11 cellular contexts compared by ENCODE assay signal in genomic region chr1:159122005-159122621, GRCh38. TPM values are rescaled to one million over a fixed set of nuclear protein-coding genes. Genes with fewer than 3 reads are reported as not detected.
DNase-seq lines count a peak whose midpoint lies in the region; ATAC-seq and TF ChIP-seq lines count a peak whose summit lies in the region.
"Had no signal": no experiment of that assay in that cellular context is flagged by ENCODE, and none has a peak within 500 bp of the region (broad histone marks: within the 10 kb centered on the region; RNA-seq: fewer than 3 reads in every experiment).

No MANE protein-coding gene starts in this region.

- POLR2A ChIA-PET in activated CD4-positive, alpha-beta T cell treated with anti-CD3 and anti-CD28 coated beads, Interleukin-2, amount 10 ng/mL, durations not matched to agents 7 days and 5 days (lab: Charles Lee): interaction anchor here (0.6 kb wide), 1 partner anchor 17 kb away, joined by 3 read pairs; no protein-coding TSS in a partner anchor
- POLR2A ChIA-PET in RWPE1 (lab: Yijun Ruan, JAX; ENCODE audit: low non-redundant PET): no interaction called here
- POLR2A ChIA-PET in activated CD8-positive, alpha-beta T cell treated with anti-CD3 and anti-CD28 coated beads for 36 hours (lab: Charles Lee): no interaction called here
- POLR2A ChIA-PET in CD4-positive, alpha-beta memory T cell (lab: Charles Lee; ENCODE audit: partially characterized antibody): no interaction called here

- H3K27me3 ChIP-seq in CD4-positive, alpha-beta memory T cell (ENCODE audit: insufficient read depth, low read length): no peaks in the 10 kb centered on the region

- intact Hi-C loops in activated CD8-positive, alpha-beta T cell treated with anti-CD3 and anti-CD28 coated beads for 36 hours (cut with micrococcal nuclease): no loop called here
- intact Hi-C loops in CD4-positive, alpha-beta memory T cell (cut with micrococcal nuclease): no loop called here

- peak; percentile 82 for ATAC-seq in HG02798 (IDR thresholded peaks at IDR 0.05; ENCODE audit: poor library complexity, unreplicated experiment)
- ATAC-seq in stimulated activated naive CD8-positive, alpha-beta T cell treated with anti-CD3 and anti-CD28 coated beads, Interleukin-15, Interleukin-2, amounts not matched to agents 100 U/mL and 50 U/mL, for 24 hours: peak; percentile 55
- no peak for ATAC-seq in activated CD8-positive, alpha-beta T cell treated with anti-CD3 and anti-CD28 coated beads for 36 hours
- ATAC-seq: mucosa of descending colon had no signal

- H3K27ac ChIP-seq in RWPE1: no peak overlapping the region; the same call in 1 of the 2 replicates
- no peak overlapping the region for H3K27ac ChIP-seq in CD4-positive, alpha-beta memory T cell (ENCODE audit: low read depth, low read length)

- peaks cover 4% of the 10 kb centered on the region for H3K4me1 Mint-ChIP-seq in activated CD4-positive, alpha-beta T cell treated with anti-CD3 and anti-CD28 coated beads, Interleukin-2, amount 10 ng/mL, durations not matched to agents 7 days and 5 days
- H3K4me1 Mint-ChIP-seq in activated CD8-positive, alpha-beta T cell treated with anti-CD3 and anti-CD28 coated beads for 36 hours (ENCODE audit: low read depth): peaks cover 3% of the 10 kb centered on the region
- H3K4me1 Mint-ChIP-seq in CD4-positive, alpha-beta memory T cell: no peaks in the 10 kb centered on the region

- CTCF ChIA-PET in activated CD4-positive, alpha-beta T cell treated with anti-CD3 and anti-CD28 coated beads, Interleukin-2, amount 10 ng/mL, durations not matched to agents 7 days and 5 days (lab: Charles Lee): no interaction called here
- CTCF ChIA-PET in RWPE1 (lab: Yijun Ruan, JAX): no interaction called here
- CTCF ChIA-PET in activated CD8-positive, alpha-beta T cell treated with anti-CD3 and anti-CD28 coated beads for 36 hours (lab: Charles Lee): interaction anchor here (1.1 to 4.1 kb wide), 2 partner anchors 8 to 11 kb away, joined by 3 to 20 read pairs; no protein-coding TSS in a partner anchor
- CTCF ChIA-PET in CD4-positive, alpha-beta memory T cell (lab: Charles Lee; ENCODE audit: partially characterized antibody): interaction anchor here (1.7 to 1.9 kb wide), 3 partner anchors 8 to 11 kb away, joined by 4 to 11 read pairs (median 8); no protein-coding TSS in a partner anchor

- DNase-seq in activated CD4-positive, alpha-beta T cell treated with anti-CD3 and anti-CD28 coated beads, Interleukin-2, amount 50 U/mL, for 48 hours: peak; percentile 5 to 7
- DNase-seq in activated CD4-positive, alpha-beta T cell treated with anti-CD3 and anti-CD28 coated beads, Interleukin-2, amount 10 ng/mL, durations not matched to agents 7 days and 5 days: no peak
- peak; percentile 47 for DNase-seq in RWPE1 (ENCODE audit: low spot score)
- DNase-seq in stimulated activated naive CD8-positive, alpha-beta T cell treated with anti-CD3 and anti-CD28 coated beads, Interleukin-15, Interleukin-2, amounts not matched to agents 100 U/mL and 50 U/mL, for 24 hours: no peak
- no peak for DNase-seq in NCI-H748 treated with DMSO at 0.1 percent for 48 hours (lab: John Stamatoyannopoulos, UW)
- DNase-seq in activated CD8-positive, alpha-beta T cell treated with anti-CD3 and anti-CD28 coated beads for 36 hours: no peak
- no peak for DNase-seq in CD4-positive, alpha-beta memory T cell
- DNase-seq: mucosa of descending colon had no signal

- H3K4me1 ChIP-seq in CD4-positive, alpha-beta memory T cell (ENCODE audit: insufficient read depth, low read length): no peaks in the 10 kb centered on the region

- no peaks in the 10 kb centered on the region for H3K36me3 ChIP-seq in CD4-positive, alpha-beta memory T cell (ENCODE audit: insufficient read depth, low read length)

- no peak overlapping the region for H3K4me3 Mint-ChIP-seq in activated CD4-positive, alpha-beta T cell treated with anti-CD3 and anti-CD28 coated beads, Interleukin-2, amount 10 ng/mL, durations not matched to agents 7 days and 5 days
- no peak overlapping the region for H3K4me3 Mint-ChIP-seq in activated CD8-positive, alpha-beta T cell treated with anti-CD3 and anti-CD28 coated beads for 36 hours
- no peak overlapping the region for H3K4me3 Mint-ChIP-seq in CD4-positive, alpha-beta memory T cell
- H3K4me3 Mint-ChIP-seq: T-helper 1 cell treated with Interleukin-12 subunit alpha and Interleukin-12 subunit beta and Interleukin-4 antibody, amounts not matched to agents 30 μg/mL and 1 μg/mL, for 36 hours had no signal

- H3K27ac Mint-ChIP-seq in activated CD4-positive, alpha-beta T cell treated with anti-CD3 and anti-CD28 coated beads, Interleukin-2, amount 10 ng/mL, durations not matched to agents 7 days and 5 days: no peak overlapping the region
- H3K27ac Mint-ChIP-seq in activated CD8-positive, alpha-beta T cell treated with anti-CD3 and anti-CD28 coated beads for 36 hours: no peak overlapping the region
- H3K27ac Mint-ChIP-seq in CD4-positive, alpha-beta memory T cell: no peak overlapping the region
- H3K27ac Mint-ChIP-seq: T-helper 1 cell treated with Interleukin-12 subunit alpha and Interleukin-12 subunit beta and Interleukin-4 antibody, amounts not matched to agents 30 μg/mL and 1 μg/mL, for 36 hours had no signal

- H3K9me3 ChIP-seq in CD4-positive, alpha-beta memory T cell (ENCODE audit: control insufficient read depth in 1 of 2, low read length in 2 of 2): no peaks in the 10 kb centered on the region
- H3K9me3 ChIP-seq: mucosa of descending colon had no signal

- H3K36me3 Mint-ChIP-seq in activated CD4-positive, alpha-beta T cell treated with anti-CD3 and anti-CD28 coated beads, Interleukin-2, amount 10 ng/mL, durations not matched to agents 7 days and 5 days (ENCODE audit: low read depth): no peaks in the 10 kb centered on the region
- no peaks in the 10 kb centered on the region for H3K36me3 Mint-ChIP-seq in activated CD8-positive, alpha-beta T cell treated with anti-CD3 and anti-CD28 coated beads for 36 hours (ENCODE audit: low read depth)
- H3K36me3 Mint-ChIP-seq in CD4-positive, alpha-beta memory T cell: no peaks in the 10 kb centered on the region

- TF ChIP-seq CTCF in RWPE1 (conservative IDR thresholded peaks at IDR 0.05; ENCODE audit: low read depth): no peak
- TF ChIP-seq CTCF in activated CD8-positive, alpha-beta T cell treated with anti-CD3 and anti-CD28 coated beads for 36 hours (IDR thresholded peaks at IDR 0.05): no peak

- H3K9me3 Mint-ChIP-seq in activated CD4-positive, alpha-beta T cell treated with anti-CD3 and anti-CD28 coated beads, Interleukin-2, amount 10 ng/mL, durations not matched to agents 7 days and 5 days: no peaks in the 10 kb centered on the region
- no peaks in the 10 kb centered on the region for H3K9me3 Mint-ChIP-seq in activated CD8-positive, alpha-beta T cell treated with anti-CD3 and anti-CD28 coated beads for 36 hours
- H3K9me3 Mint-ChIP-seq in CD4-positive, alpha-beta memory T cell: no peaks in the 10 kb centered on the region
- H3K9me3 Mint-ChIP-seq: T-helper 1 cell treated with Interleukin-12 subunit alpha and Interleukin-12 subunit beta and Interleukin-4 antibody, amounts not matched to agents 30 μg/mL and 1 μg/mL, for 36 hours had no signal

- no peak overlapping the region for H3K4me3 ChIP-seq in CD4-positive, alpha-beta memory T cell (ENCODE audit: low read length in 2 of 2)
- H3K4me3 ChIP-seq: mucosa of descending colon had no signal

- H3K27me3 Mint-ChIP-seq in activated CD4-positive, alpha-beta T cell treated with anti-CD3 and anti-CD28 coated beads, Interleukin-2, amount 10 ng/mL, durations not matched to agents 7 days and 5 days: peaks cover 47% of the 10 kb centered on the region
- peaks cover 31% of the 10 kb centered on the region for H3K27me3 Mint-ChIP-seq in activated CD8-positive, alpha-beta T cell treated with anti-CD3 and anti-CD28 coated beads for 36 hours
- H3K27me3 Mint-ChIP-seq in CD4-positive, alpha-beta memory T cell: peaks cover 2 to 7% of the 10 kb centered on the region in 2 donors

RNA-seq across cellular contexts. Expression of gene AIM2, which starts 45.5 kb away (rescaled TPM):
- total RNA-seq in activated CD4-positive, alpha-beta T cell treated with anti-CD3 and anti-CD28 coated beads, Interleukin-2, amount 10 ng/mL, durations not matched to agents 7 days and 5 days: 1 to 10 TPM; 4.2 to 5.7 TPM
- total RNA-seq in activated CD8-positive, alpha-beta T cell treated with anti-CD3 and anti-CD28 coated beads for 36 hours: 1 to 10 TPM; 6.7 to 8.6 TPM
- 1 to 10 TPM; 7.8 to 8.1 TPM for total RNA-seq in CD4-positive, alpha-beta memory T cell
- 1 to 10 TPM; 2.9 to 8.0 TPM for polyA plus RNA-seq in CD4-positive, alpha-beta memory T cell
- total RNA-seq: A673 had no signal

RNA-seq across cellular contexts. Expression of gene CADM3, which starts 49.3 kb away (rescaled TPM):
- not detected for total RNA-seq in activated CD4-positive, alpha-beta T cell treated with anti-CD3 and anti-CD28 coated beads, Interleukin-2, amount 10 ng/mL, durations not matched to agents 7 days and 5 days
- total RNA-seq in activated CD8-positive, alpha-beta T cell treated with anti-CD3 and anti-CD28 coated beads for 36 hours: not detected
- total RNA-seq in CD4-positive, alpha-beta memory T cell: not detected
- polyA plus RNA-seq in CD4-positive, alpha-beta memory T cell: not detected
- total RNA-seq: A673 had no signal

Comparison
In these comparisons a context has a peak if more than half of its experiments do, and no peak if none do; other contexts are left out.
1. DNase-seq: peak in activated CD4-positive, alpha-beta T cell treated with anti-CD3 and anti-CD28 coated beads, Interleukin-2, amount 50 U/mL, for 48 hours (2 of 2) and RWPE1 (single experiment); none in activated CD4-positive, alpha-beta T cell treated with anti-CD3 and anti-CD28 coated beads, Interleukin-2, amount 10 ng/mL, durations not matched to agents 7 days and 5 days (single experiment), stimulated activated naive CD8-positive, alpha-beta T cell treated with anti-CD3 and anti-CD28 coated beads, Interleukin-15, Interleukin-2, amounts not matched to agents 100 U/mL and 50 U/mL, for 24 hours (single experiment), NCI-H748 treated with DMSO at 0.1 percent for 48 hours (single experiment), activated CD8-positive, alpha-beta T cell treated with anti-CD3 and anti-CD28 coated beads for 36 hours (single experiment) and CD4-positive, alpha-beta memory T cell (0 of 5).
2. CTCF ChIA-PET loops: an anchor here in activated CD8-positive, alpha-beta T cell treated with anti-CD3 and anti-CD28 coated beads for 36 hours (1.1 to 4.1 kb wide) and CD4-positive, alpha-beta memory T cell (1.7 to 1.9 kb wide); none called in activated CD4-positive, alpha-beta T cell treated with anti-CD3 and anti-CD28 coated beads, Interleukin-2, amount 10 ng/mL, durations not matched to agents 7 days and 5 days and RWPE1.